In genomic region chr16:87707714-87708113, GRCh38 we compare ENCODE assay signal across 16 cellular contexts. TPM values are rescaled to one million over a fixed set of nuclear protein-coding genes. Genes with fewer than 3 reads are reported as not detected.
DNase-seq lines count a peak whose midpoint lies in the region; ATAC-seq and TF ChIP-seq lines count a peak whose summit lies in the region.
"Had no signal": no experiment of that assay in that cellular context is flagged by ENCODE, and none has a peak within 500 bp of the region (broad histone marks: within the 10 kb centered on the region; RNA-seq: fewer than 3 reads in every experiment).

No MANE protein-coding gene starts in this region.

- H3K4me1 ChIP-seq in BLaER1, result peaks cover 98% of the 10 kb centered on the region
- no peaks in the 10 kb centered on the region for H3K4me1 ChIP-seq in GM23338 (ENCODE audit: insufficient read depth)

- H3K27me3 ChIP-seq in BLaER1, result no peaks in the 10 kb centered on the region
- H3K27me3 ChIP-seq in GM23338 (ENCODE audit: insufficient read depth), result no peaks in the 10 kb centered on the region

- H3K4me1 Mint-ChIP-seq in GM23338 (peaks cover 21% of the 10 kb centered on the region), T-helper 17 cell (peaks cover 16% of the 10 kb centered on the region), nephron progenitor cell (peaks cover 41% of the 10 kb centered on the region)

- H3K4me3 ChIP-seq in BLaER1 (no peak overlapping the region), GM23338 (no peak overlapping the region)

- no peak overlapping the region for H2AFZ ChIP-seq in GM23338

- H3K9me3 Mint-ChIP-seq in GM23338 (no peaks in the 10 kb centered on the region), nephron progenitor cell (no peaks in the 10 kb centered on the region)
- H3K9me3 Mint-ChIP-seq: CD14-positive monocyte; CD8-positive, alpha-beta T cell had no signal

- TF ChIP-seq CTCF in GM23338 (conservative IDR thresholded peaks at IDR 0.05; ENCODE audit: low read depth in 2 of 2) (no peak), nephron progenitor cell (IDR thresholded peaks at IDR 0.05) (no peak)

- no peaks in the 10 kb centered on the region for H3K9me2 ChIP-seq in GM23338 (ENCODE audit: insufficient read depth)

- H3K27ac ChIP-seq in BLaER1, result peak overlapping the region; percentile 69
- H3K27ac ChIP-seq in GM23338 (ENCODE audit: low read depth), result peak overlapping the region; percentile 84; the same call in 1 of the 2 replicates
- H3K27ac ChIP-seq: HL-60 had no signal

- H3K36me3 ChIP-seq in BLaER1, result peaks cover 68% of the 10 kb centered on the region
- no peaks in the 10 kb centered on the region for H3K36me3 ChIP-seq in GM23338 (ENCODE audit: insufficient read depth)

- H3K79me2 ChIP-seq in GM23338 (replicated peaks; ENCODE audit: insufficient read depth), result peaks cover 13% of the 10 kb centered on the region

- H3F3A ChIP-seq in GM23338 (replicated peaks; ENCODE audit: low read depth), result peaks cover 5% of the 10 kb centered on the region; the same call in 1 of the 2 replicates

- H3K4me2 ChIP-seq in BLaER1, result peak overlapping the region; percentile 95
- H3K4me2 ChIP-seq in GM23338, result no peak overlapping the region

- H3K27ac Mint-ChIP-seq in GM23338 (peak overlapping the region; percentile 67; the same call in 1 of the 2 replicates), T-helper 17 cell (no peak overlapping the region), nephron progenitor cell (peak overlapping the region; percentile 10)
- H3K27ac Mint-ChIP-seq: B cell; CD8-positive, alpha-beta T cell had no signal

- no peak overlapping the region for H3K4me3 Mint-ChIP-seq in GM23338
- H3K4me3 Mint-ChIP-seq in T-helper 17 cell, result no peak overlapping the region
- H3K4me3 Mint-ChIP-seq in nephron progenitor cell, result no peak overlapping the region
- H3K4me3 Mint-ChIP-seq: B cell; CD14-positive monocyte; CD8-positive, alpha-beta T cell had no signal

- ATAC-seq in GM23338 (no peak), T-helper 17 cell (peak; percentile 63)
- ATAC-seq: CD8-positive, alpha-beta T cell had no signal

- H3K9ac ChIP-seq in BLaER1, result peak overlapping the region; percentile 50; the same call in 1 of the 2 replicates

- H3K27me3 Mint-ChIP-seq in GM23338 (ENCODE audit: insufficient read depth, low read depth, poor library complexity) (peaks cover 5% of the 10 kb centered on the region), T-helper 17 cell (no peaks in the 10 kb centered on the region), nephron progenitor cell (ENCODE audit: low read depth, poor library complexity) (peaks cover 3% of the 10 kb centered on the region)
- H3K27me3 Mint-ChIP-seq: B cell had no signal

- H3K9me3 ChIP-seq in BLaER1, result no peaks in the 10 kb centered on the region
- no peaks in the 10 kb centered on the region for H3K9me3 ChIP-seq in T-helper 17 cell (ENCODE audit: control insufficient read depth, low read length, poor library complexity, severe bottlenecking)

- H4K20me1 ChIP-seq in BLaER1 (no peaks in the 10 kb centered on the region), GM23338 (replicated peaks; ENCODE audit: insufficient read depth) (no peaks in the 10 kb centered on the region; the same call in 1 of the 2 replicates)

- H3K36me3 Mint-ChIP-seq in GM23338 (ENCODE audit: low read depth), result peaks cover 48% of the 10 kb centered on the region
- H3K36me3 Mint-ChIP-seq in T-helper 17 cell (ENCODE audit: low read depth), result no peaks in the 10 kb centered on the region
- H3K36me3 Mint-ChIP-seq in nephron progenitor cell (ENCODE audit: low read depth), result peaks cover 20% of the 10 kb centered on the region

- no peak for DNase-seq in GM23338 (ENCODE audit: low spot score)
- no peak for DNase-seq in T-helper 17 cell
- no peak for DNase-seq in nephron progenitor cell
- no peak for DNase-seq in AML-193 (lab: John Stamatoyannopoulos, UW)
- DNase-seq in NCI-H2227 treated with DMSO at 0.1 percent for 48 hours (lab: John Stamatoyannopoulos, UW), result no peak
- no peak for DNase-seq in NCI-H524 treated with DMSO at 0.1 percent for 48 hours (lab: John Stamatoyannopoulos, UW)
- DNase-seq: ACHN; CD8-positive, alpha-beta T cell; COR-L47; DMS153; DMS79 treated with DMSO at 0.1 percent for 48 hours; GDM1 had no signal

TF ChIP-seq in GM23338, 12 proteins besides CTCF, POLR2A, EP300 and RAD21 (continues in another document):
- TF ChIP-seq, protein P1, sequence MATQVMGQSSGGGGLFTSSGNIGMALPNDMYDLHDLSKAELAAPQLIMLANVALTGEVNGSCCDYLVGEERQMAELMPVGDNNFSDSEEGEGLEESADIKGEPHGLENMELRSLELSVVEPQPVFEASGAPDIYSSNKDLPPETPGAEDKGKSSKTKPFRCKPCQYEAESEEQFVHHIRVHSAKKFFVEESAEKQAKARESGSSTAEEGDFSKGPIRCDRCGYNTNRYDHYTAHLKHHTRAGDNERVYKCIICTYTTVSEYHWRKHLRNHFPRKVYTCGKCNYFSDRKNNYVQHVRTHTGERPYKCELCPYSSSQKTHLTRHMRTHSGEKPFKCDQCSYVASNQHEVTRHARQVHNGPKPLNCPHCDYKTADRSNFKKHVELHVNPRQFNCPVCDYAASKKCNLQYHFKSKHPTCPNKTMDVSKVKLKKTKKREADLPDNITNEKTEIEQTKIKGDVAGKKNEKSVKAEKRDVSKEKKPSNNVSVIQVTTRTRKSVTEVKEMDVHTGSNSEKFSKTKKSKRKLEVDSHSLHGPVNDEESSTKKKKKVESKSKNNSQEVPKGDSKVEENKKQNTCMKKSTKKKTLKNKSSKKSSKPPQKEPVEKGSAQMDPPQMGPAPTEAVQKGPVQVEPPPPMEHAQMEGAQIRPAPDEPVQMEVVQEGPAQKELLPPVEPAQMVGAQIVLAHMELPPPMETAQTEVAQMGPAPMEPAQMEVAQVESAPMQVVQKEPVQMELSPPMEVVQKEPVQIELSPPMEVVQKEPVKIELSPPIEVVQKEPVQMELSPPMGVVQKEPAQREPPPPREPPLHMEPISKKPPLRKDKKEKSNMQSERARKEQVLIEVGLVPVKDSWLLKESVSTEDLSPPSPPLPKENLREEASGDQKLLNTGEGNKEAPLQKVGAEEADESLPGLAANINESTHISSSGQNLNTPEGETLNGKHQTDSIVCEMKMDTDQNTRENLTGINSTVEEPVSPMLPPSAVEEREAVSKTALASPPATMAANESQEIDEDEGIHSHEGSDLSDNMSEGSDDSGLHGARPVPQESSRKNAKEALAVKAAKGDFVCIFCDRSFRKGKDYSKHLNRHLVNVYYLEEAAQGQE (IDR thresholded peaks at IDR 0.05; ENCODE audit: unreplicated experiment), result no peak
- TF ChIP-seq, protein P2, sequence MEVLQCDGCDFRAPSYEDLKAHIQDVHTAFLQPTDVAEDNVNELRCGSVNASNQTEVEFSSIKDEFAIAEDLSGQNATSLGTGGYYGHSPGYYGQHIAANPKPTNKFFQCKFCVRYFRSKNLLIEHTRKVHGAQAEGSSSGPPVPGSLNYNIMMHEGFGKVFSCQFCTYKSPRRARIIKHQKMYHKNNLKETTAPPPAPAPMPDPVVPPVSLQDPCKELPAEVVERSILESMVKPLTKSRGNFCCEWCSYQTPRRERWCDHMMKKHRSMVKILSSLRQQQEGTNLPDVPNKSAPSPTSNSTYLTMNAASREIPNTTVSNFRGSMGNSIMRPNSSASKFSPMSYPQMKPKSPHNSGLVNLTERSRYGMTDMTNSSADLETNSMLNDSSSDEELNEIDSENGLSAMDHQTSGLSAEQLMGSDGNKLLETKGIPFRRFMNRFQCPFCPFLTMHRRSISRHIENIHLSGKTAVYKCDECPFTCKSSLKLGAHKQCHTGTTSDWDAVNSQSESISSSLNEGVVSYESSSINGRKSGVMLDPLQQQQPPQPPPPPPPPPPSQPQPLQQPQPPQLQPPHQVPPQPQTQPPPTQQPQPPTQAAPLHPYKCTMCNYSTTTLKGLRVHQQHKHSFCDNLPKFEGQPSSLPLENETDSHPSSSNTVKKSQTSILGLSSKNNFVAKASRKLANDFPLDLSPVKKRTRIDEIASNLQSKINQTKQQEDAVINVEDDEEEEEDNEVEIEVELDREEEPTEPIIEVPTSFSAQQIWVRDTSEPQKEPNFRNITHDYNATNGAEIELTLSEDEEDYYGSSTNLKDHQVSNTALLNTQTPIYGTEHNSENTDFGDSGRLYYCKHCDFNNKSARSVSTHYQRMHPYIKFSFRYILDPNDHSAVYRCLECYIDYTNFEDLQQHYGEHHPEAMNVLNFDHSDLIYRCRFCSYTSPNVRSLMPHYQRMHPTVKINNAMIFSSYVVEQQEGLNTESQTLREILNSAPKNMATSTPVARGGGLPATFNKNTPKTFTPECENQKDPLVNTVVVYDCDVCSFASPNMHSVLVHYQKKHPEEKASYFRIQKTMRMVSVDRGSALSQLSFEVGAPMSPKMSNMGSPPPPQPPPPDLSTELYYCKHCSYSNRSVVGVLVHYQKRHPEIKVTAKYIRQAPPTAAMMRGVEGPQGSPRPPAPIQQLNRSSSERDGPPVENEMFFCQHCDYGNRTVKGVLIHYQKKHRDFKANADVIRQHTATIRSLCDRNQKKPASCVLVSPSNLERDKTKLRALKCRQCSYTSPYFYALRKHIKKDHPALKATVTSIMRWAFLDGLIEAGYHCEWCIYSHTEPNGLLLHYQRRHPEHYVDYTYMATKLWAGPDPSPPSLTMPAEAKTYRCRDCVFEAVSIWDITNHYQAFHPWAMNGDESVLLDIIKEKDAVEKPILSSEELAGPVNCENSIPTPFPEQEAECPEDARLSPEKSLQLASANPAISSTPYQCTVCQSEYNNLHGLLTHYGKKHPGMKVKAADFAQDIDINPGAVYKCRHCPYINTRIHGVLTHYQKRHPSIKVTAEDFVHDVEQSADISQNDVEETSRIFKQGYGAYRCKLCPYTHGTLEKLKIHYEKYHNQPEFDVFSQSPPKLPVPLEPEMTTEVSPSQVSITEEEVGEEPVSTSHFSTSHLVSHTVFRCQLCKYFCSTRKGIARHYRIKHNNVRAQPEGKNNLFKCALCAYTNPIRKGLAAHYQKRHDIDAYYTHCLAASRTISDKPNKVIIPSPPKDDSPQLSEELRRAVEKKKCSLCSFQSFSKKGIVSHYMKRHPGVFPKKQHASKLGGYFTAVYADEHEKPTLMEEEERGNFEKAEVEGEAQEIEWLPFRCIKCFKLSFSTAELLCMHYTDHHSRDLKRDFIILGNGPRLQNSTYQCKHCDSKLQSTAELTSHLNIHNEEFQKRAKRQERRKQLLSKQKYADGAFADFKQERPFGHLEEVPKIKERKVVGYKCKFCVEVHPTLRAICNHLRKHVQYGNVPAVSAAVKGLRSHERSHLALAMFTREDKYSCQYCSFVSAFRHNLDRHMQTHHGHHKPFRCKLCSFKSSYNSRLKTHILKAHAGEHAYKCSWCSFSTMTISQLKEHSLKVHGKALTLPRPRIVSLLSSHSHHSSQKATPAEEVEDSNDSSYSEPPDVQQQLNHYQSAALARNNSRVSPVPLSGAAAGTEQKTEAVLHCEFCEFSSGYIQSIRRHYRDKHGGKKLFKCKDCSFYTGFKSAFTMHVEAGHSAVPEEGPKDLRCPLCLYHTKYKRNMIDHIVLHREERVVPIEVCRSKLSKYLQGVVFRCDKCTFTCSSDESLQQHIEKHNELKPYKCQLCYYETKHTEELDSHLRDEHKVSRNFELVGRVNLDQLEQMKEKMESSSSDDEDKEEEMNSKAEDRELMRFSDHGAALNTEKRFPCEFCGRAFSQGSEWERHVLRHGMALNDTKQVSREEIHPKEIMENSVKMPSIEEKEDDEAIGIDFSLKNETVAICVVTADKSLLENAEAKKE (CRISPR knock-in tag; IDR thresholded peaks at IDR 0.05), result no peak

RNA-seq across cellular contexts. Expression of gene KLHDC4, which starts 58.1 kb away (rescaled TPM):
- total RNA-seq in GM23338 (2014; rRNA removed; shearing (Covaris generic)), result 36.5 and 41.1 TPM in 2 replicates
- 23.0 and 25.2 TPM in 2 replicates for polyA plus RNA-seq in GM23338 (2016; fragmentation: Nextera tagmentation; extraction: Ambion mirVana)
- total RNA-seq in T-helper 17 cell, result 10 to 100 TPM; 67.7 to 93.3 TPM
